In genomic region chr16:56116577-56116964, GRCh38 we compare ENCODE assay signal across 24 cellular contexts.
"Had no signal": no experiment of that assay in that cellular context is flagged by ENCODE, and none has a peak within 500 bp of the region (broad histone marks: within the 10 kb centered on the region; RNA-seq: fewer than 3 reads in every experiment).

No MANE protein-coding gene starts in this region.

- H3K4me3 ChIP-seq: adrenal gland, breast epithelium, coronary artery, mucosa of descending colon, thyroid gland, upper lobe of right lung had no signal

- H3K9me3 Mint-ChIP-seq: activated T-cell treated with anti-CD3 and anti-CD28 coated beads, Interleukin-2, amount 50 U/mL, for 24 hours; activated T-helper 17 cell treated with anti-CD3 and anti-CD28 coated beads, Interleukin-2, amount 50 U/mL, for 72 hours; nephron progenitor cell; T-cell; T-helper 2 cell treated with Interferon-gamma antibody and Interleukin-4, amounts not matched to agents 5 μg/mL and 100 μg/mL, for 36 hours had no signal

- H3K36me3 ChIP-seq: adrenal gland, breast epithelium, thyroid gland, upper lobe of right lung had no signal

- H3K27me3 ChIP-seq: adrenal gland, breast epithelium, thyroid gland, upper lobe of right lung had no signal

- H3K36me3 Mint-ChIP-seq: activated naive CD8-positive, alpha-beta T cell; memory B cell; T-cell had no signal

- H3K9me3 ChIP-seq: adrenal gland, breast epithelium, mucosa of descending colon, thyroid gland, upper lobe of right lung had no signal

- H3K4me1 ChIP-seq: breast epithelium, foreskin keratinocyte, thyroid gland, upper lobe of right lung had no signal

- ATAC-seq: activated T-helper 17 cell treated with anti-CD3 and anti-CD28 coated beads, Interleukin-2, amount 50 U/mL, for 72 hours; foreskin keratinocyte; mucosa of descending colon; T-cell; upper lobe of right lung had no signal

- H3K27ac Mint-ChIP-seq: activated naive CD8-positive, alpha-beta T cell; activated T-cell treated with anti-CD3 and anti-CD28 coated beads, Interleukin-2, amount 50 U/mL, for 24 hours; activated T-helper 17 cell treated with anti-CD3 and anti-CD28 coated beads, Interleukin-2, amount 50 U/mL, for 72 hours; memory B cell; nephron progenitor cell; progenitor cell of endocrine pancreas; T-cell; T-helper 2 cell treated with Interferon-gamma antibody and Interleukin-4, amounts not matched to agents 5 μg/mL and 100 μg/mL, for 36 hours had no signal

- H3K4me3 Mint-ChIP-seq: activated naive CD8-positive, alpha-beta T cell; activated T-cell treated with anti-CD3 and anti-CD28 coated beads, Interleukin-2, amount 50 U/mL, for 24 hours; activated T-helper 17 cell treated with anti-CD3 and anti-CD28 coated beads, Interleukin-2, amount 50 U/mL, for 72 hours; memory B cell; nephron progenitor cell; T-cell; T-helper 2 cell treated with Interferon-gamma antibody and Interleukin-4, amounts not matched to agents 5 μg/mL and 100 μg/mL, for 36 hours had no signal

- H3K27ac ChIP-seq: adrenal gland, breast epithelium, coronary artery, foreskin keratinocyte, thyroid gland, upper lobe of right lung had no signal

- DNase-seq: activated CD4-positive, alpha-beta T cell treated with anti-CD3 and anti-CD28 coated beads, Interleukin-2, amount 50 U/mL, for 4 hours; activated CD8-positive, alpha-beta memory T cell treated with anti-CD3 and anti-CD28 coated beads for 24 hours; activated CD8-positive, alpha-beta memory T cell treated with anti-CD3 and anti-CD28 coated beads, Interleukin-2, amount 50 U/mL, for 4 hours; activated naive CD4-positive, alpha-beta T cell; activated T-cell treated with anti-CD3 and anti-CD28 coated beads, Interleukin-2, amount 50 U/mL, for 24 hours; cerebellar nuclear complex; erythroblast; foreskin keratinocyte; left ventricle myocardium superior; mucosa of descending colon; nephron progenitor cell; stimulated activated CD4-positive, alpha-beta T cell treated with anti-CD3 and anti-CD28 coated beads, Interleukin-2, amount 100 ng/mL, for 48 hours; stimulated activated naive CD4-positive, alpha-beta T cell treated with Interleukin-2 at 50 U/mL for 16 hours; T-cell; thyroid gland; upper lobe of right lung had no signal

- H3K27me3 Mint-ChIP-seq: memory B cell had no signal

- H3K4me1 Mint-ChIP-seq: activated T-helper 17 cell treated with anti-CD3 and anti-CD28 coated beads, Interleukin-2, amount 50 U/mL, for 72 hours; nephron progenitor cell; T-cell had no signal
